In genomic region chr2:230925443-230925878, GRCh38 we compare ENCODE assay signal across 11 cellular contexts. TPM values are rescaled to one million over a fixed set of nuclear protein-coding genes. Genes with fewer than 3 reads are reported as not detected.
DNase-seq lines count a peak whose midpoint lies in the region; ATAC-seq lines count a peak whose summit lies in the region.
"Had no signal": no experiment of that assay in that cellular context is flagged by ENCODE, and none has a peak within 500 bp of the region (broad histone marks: within the 10 kb centered on the region; RNA-seq: fewer than 3 reads in every experiment).

No MANE protein-coding gene starts in this region.

- peaks cover 57% of the 10 kb centered on the region for H3K4me1 Mint-ChIP-seq in activated CD4-positive, alpha-beta memory T cell treated with anti-CD3 and anti-CD28 coated beads, Interleukin-2, amount 10 ng/mL, durations not matched to agents 7 days and 5 days

- peak; percentile 43 for DNase-seq in activated CD4-positive, alpha-beta T cell treated with anti-CD3 and anti-CD28 coated beads for 48 hours
- no peak for DNase-seq in activated CD4-positive, alpha-beta T cell treated with anti-CD3 and anti-CD28 coated beads for 1 hour
- DNase-seq in activated CD4-positive, alpha-beta memory T cell treated with anti-CD3 and anti-CD28 coated beads, Interleukin-2, amount 10 ng/mL, durations not matched to agents 7 days and 5 days: no peak
- peak; percentile 37 for DNase-seq in stimulated activated naive CD4-positive, alpha-beta T cell treated with Interleukin-2 at 50 U/mL for 16 hours (lab: John Stamatoyannopoulos, UW)
- no peak for DNase-seq in COLO829 (ENCODE audit: low spot score)
- no peak for DNase-seq in AG20443 (ENCODE audit: low spot score)
- DNase-seq: NCI-H524 treated with DMSO at 0.1 percent for 48 hours had no signal

- H3K36me3 Mint-ChIP-seq in activated CD4-positive, alpha-beta memory T cell treated with anti-CD3 and anti-CD28 coated beads, Interleukin-2, amount 10 ng/mL, durations not matched to agents 7 days and 5 days (ENCODE audit: low read depth): no peaks in the 10 kb centered on the region

- no peaks in the 10 kb centered on the region for H3K9me3 Mint-ChIP-seq in activated CD4-positive, alpha-beta memory T cell treated with anti-CD3 and anti-CD28 coated beads, Interleukin-2, amount 10 ng/mL, durations not matched to agents 7 days and 5 days

- H3K27me3 Mint-ChIP-seq in activated CD4-positive, alpha-beta memory T cell treated with anti-CD3 and anti-CD28 coated beads, Interleukin-2, amount 10 ng/mL, durations not matched to agents 7 days and 5 days: peaks cover 20% of the 10 kb centered on the region

- CTCF ChIA-PET in activated CD4-positive, alpha-beta memory T cell treated with anti-CD3 and anti-CD28 coated beads, Interleukin-2, amount 10 ng/mL, durations not matched to agents 7 days and 5 days (lab: Charles Lee): interaction anchor here (0.9 to 6.0 kb wide), 10 partner anchors 11 to 526 kb away, joined by 3 to 127 read pairs (median 4); no protein-coding TSS in a partner anchor

- ATAC-seq in HG02763 (IDR thresholded peaks at IDR 0.05; ENCODE audit: unreplicated experiment): peak; percentile 11
- ATAC-seq in HG03469 (IDR thresholded peaks at IDR 0.05; ENCODE audit: unreplicated experiment): no peak

- peak overlapping the region; percentile 81 for H3K27ac Mint-ChIP-seq in activated CD4-positive, alpha-beta memory T cell treated with anti-CD3 and anti-CD28 coated beads, Interleukin-2, amount 10 ng/mL, durations not matched to agents 7 days and 5 days

- POLR2A ChIA-PET in activated CD4-positive, alpha-beta memory T cell treated with anti-CD3 and anti-CD28 coated beads, Interleukin-2, amount 10 ng/mL, durations not matched to agents 7 days and 5 days (lab: Charles Lee): interaction anchor here (0.7 to 5.6 kb wide), 12 partner anchors 17 to 127 kb away, joined by 3 to 69 read pairs (median 4); no protein-coding TSS in a partner anchor

- peak overlapping the region; percentile 77 for H3K4me3 Mint-ChIP-seq in activated CD4-positive, alpha-beta memory T cell treated with anti-CD3 and anti-CD28 coated beads, Interleukin-2, amount 10 ng/mL, durations not matched to agents 7 days and 5 days

RNA-seq across cellular contexts. Expression of gene GPR55, which starts 0.4 kb away (rescaled TPM):
- total RNA-seq in activated CD4-positive, alpha-beta memory T cell treated with anti-CD3 and anti-CD28 coated beads, Interleukin-2, amount 10 ng/mL, durations not matched to agents 7 days and 5 days: 1 to 10 TPM; 7.3 to 7.4 TPM
- total RNA-seq: pulmonary artery endothelial cell, temporal lobe had no signal

Comparison
In these comparisons a context has a peak if more than half of its experiments do, and no peak if none do; other contexts are left out.
1. DNase-seq: peak in activated CD4-positive, alpha-beta T cell treated with anti-CD3 and anti-CD28 coated beads for 48 hours (single experiment) and stimulated activated naive CD4-positive, alpha-beta T cell treated with Interleukin-2 at 50 U/mL for 16 hours (single experiment); none in activated CD4-positive, alpha-beta T cell treated with anti-CD3 and anti-CD28 coated beads for 1 hour (single experiment), activated CD4-positive, alpha-beta memory T cell treated with anti-CD3 and anti-CD28 coated beads, Interleukin-2, amount 10 ng/mL, durations not matched to agents 7 days and 5 days (single experiment), COLO829 (single experiment) and AG20443 (single experiment).